Comparison of ENCODE assay signal across 17 cellular contexts in genomic region chr2:69926849-69927515, GRCh38. TPM values are rescaled to one million over a fixed set of nuclear protein-coding genes. Genes with fewer than 3 reads are reported as not detected.
DNase-seq lines count a peak whose midpoint lies in the region; ATAC-seq, FAIRE-seq and TF ChIP-seq lines count a peak whose summit lies in the region.
"Had no signal": no experiment of that assay in that cellular context is flagged by ENCODE, and none has a peak within 500 bp of the region (broad histone marks: within the 10 kb centered on the region; RNA-seq: fewer than 3 reads in every experiment).

No MANE protein-coding gene starts in this region.

- FAIRE-seq in K562 (lab: Jason Lieb, UNC) = no peak

- no peak overlapping the region for H2AFZ ChIP-seq in K562 (ENCODE audit: low read depth, low read length)

- no peaks in the 10 kb centered on the region for H3K9me1 ChIP-seq in K562 (ENCODE audit: control insufficient read depth, insufficient read depth, low read length)

- TF ChIP-seq POLR2A in K562 (conservative IDR thresholded peaks at IDR 0.05) (no peak), transverse colon (IDR thresholded peaks at IDR 0.05) (no peak)

- no peak overlapping the region for H3K9ac ChIP-seq in K562 (ENCODE audit: insufficient read depth in 1 of 2, low read depth in 2 of 2, low read length in 2 of 2)

- in situ Hi-C loops in K562 (cut with MboI) (loop anchor here (5.0 kb wide), 1 partner anchor 215 kb away; no protein-coding TSS in a partner anchor), transverse colon (cut with MboI; ENCODE audit: low pct_ligation_motif_present in 1 of 4, low pct_unique_long_range_greater_than_20kb in 1 of 4, low sequenced_read_pairs in 3 of 4) (loop anchor here in 2 of 4 donors (10.0 to 25.0 kb wide), 2 partner anchors 135 to 138 kb away; no protein-coding TSS in a partner anchor)

- peaks cover 18% of the 10 kb centered on the region; the same call in 2 of the 3 replicates for H3K79me2 ChIP-seq in K562 (ENCODE audit: control insufficient read depth, insufficient read depth, low read length)

- no peak overlapping the region for H3K4me3 ChIP-seq in AG09309 (ENCODE audit: control insufficient read depth, low read depth, low read length)
- H3K4me3 ChIP-seq in K562 = no peak overlapping the region
- H3K4me3 ChIP-seq in left lung = peak overlapping the region in 1 of 2 donors; percentile 8
- no peak overlapping the region for H3K4me3 ChIP-seq in transverse colon
- H3K4me3 ChIP-seq: thyroid gland had no signal

- TF ChIP-seq CTCF in AG09309 (IDR thresholded peaks at IDR 0.05; ENCODE audit: control insufficient read depth, insufficient read depth, low read depth, low read length, missing control alignments) (no peak), K562 (IDR thresholded peaks at IDR 0.05 in 2 of 3, conservative IDR thresholded peaks at IDR 0.05 in 1 of 3; ENCODE audit: insufficient read depth in 2 of 3, low read depth in 1 of 3, low read length in 3 of 3) (no peak), left lung (IDR thresholded peaks at IDR 0.05) (no peak), transverse colon (IDR thresholded peaks at IDR 0.05) (no peak)

- H3K27me3 ChIP-seq in K562 (ENCODE audit: control insufficient read depth in 2 of 2, insufficient read depth in 2 of 2, low read length in 2 of 2) (no peaks in the 10 kb centered on the region), left lung (no peaks in the 10 kb centered on the region), transverse colon (no peaks in the 10 kb centered on the region)
- H3K27me3 ChIP-seq: brain microvascular endothelial cell, thyroid gland had no signal

- H3K36me3 ChIP-seq in K562 (ENCODE audit: control insufficient read depth, insufficient read depth, low read length) = peaks cover 73% of the 10 kb centered on the region
- peaks cover 0 to 59% of the 10 kb centered on the region in 2 donors for H3K36me3 ChIP-seq in left lung
- peaks cover 0 to 27% (median 7%) of the 10 kb centered on the region in 4 donors for H3K36me3 ChIP-seq in transverse colon

- TF ChIP-seq EP300 in Ishikawa (IDR thresholded peaks at IDR 0.05; ENCODE audit: borderline replicate concordance) (no peak), K562 (IDR thresholded peaks at IDR 0.05; ENCODE audit: low read length) (no peak), transverse colon (IDR thresholded peaks at IDR 0.05; ENCODE audit: low read depth) (no peak)

- TF ChIP-seq RAD21 in Ishikawa (IDR thresholded peaks at IDR 0.05; ENCODE audit: low read depth) = no peak
- TF ChIP-seq RAD21 in K562 (CRISPR knock-in tag; conservative IDR thresholded peaks at IDR 0.05 in 1 of 2, IDR thresholded peaks at IDR 0.05 in 1 of 2) = no peak

- BruUV-seq in K562 (replicated peaks; lab: Mats Ljungman, UMichigan) = no TSS peak

- H3K9me3 ChIP-seq in K562 (replicated peaks; ENCODE audit: control insufficient read depth, insufficient read depth, low read depth, low read length) (no peaks in the 10 kb centered on the region), left lung (no peaks in the 10 kb centered on the region), transverse colon (no peaks in the 10 kb centered on the region)
- H3K9me3 ChIP-seq: thyroid gland had no signal

- POLR2A ChIA-PET in K562 (lab: Yijun Ruan, JAX) = interaction anchor here (0.6 kb wide), 1 partner anchor 9 kb away, joined by 4 read pairs; no protein-coding TSS in a partner anchor

- CTCF ChIA-PET in K562 (lab: Yijun Ruan, JAX; ENCODE audit: low intra/inter-chr PET ratio) = no interaction called here

- DNase-seq in AG09309 (ENCODE audit: low read depth) (peak; percentile 54), K562 (ENCODE audit: extremely low read depth in 1 of 4, low spot score in 3 of 4) (no peak), left lung (no peak), midbrain (lab: John Stamatoyannopoulos, UW) (no peak), DMS153 (lab: John Stamatoyannopoulos, UW) (no peak), transverse colon (no peak)
- DNase-seq: activated CD4-positive, alpha-beta memory T cell treated with anti-CD3 and anti-CD28 coated beads for 36 hours; brain microvascular endothelial cell; effector memory CD8-positive, alpha-beta T cell; mesendoderm; NCI-H1436 treated with DMSO at 0.1 percent for 48 hours; NCI-H510A; T1000; thyroid gland had no signal

- H4K20me1 ChIP-seq in K562 (replicated peaks; ENCODE audit: control insufficient read depth, insufficient read depth, low read length) = no peaks in the 10 kb centered on the region

- intact Hi-C loops in K562 (cut with micrococcal nuclease) (no loop called here), left lung (cut with DNase I) (no loop called here), transverse colon (cut with DNase I; ENCODE audit: low total_unique reads) (no loop called here)

- H3K27ac ChIP-seq in K562 (ENCODE audit: extremely low read depth, low read depth, low read length) = no peak overlapping the region
- peak overlapping the region in 1 of 2 donors; percentile 45 for H3K27ac ChIP-seq in left lung
- no peak overlapping the region for H3K27ac ChIP-seq in transverse colon
- H3K27ac ChIP-seq: brain microvascular endothelial cell, RWPE1, thyroid gland had no signal

- ATAC-seq in K562 (0 out of 3 replicates have a peak, but pooled peaks have one; percentile 14), left lung (peak; percentile 53), SK-N-SH treated with all-trans-retinoic acid at 6 μM for 48 hours (no peak)
- ATAC-seq: effector memory CD8-positive, alpha-beta T cell had no signal

- WGBS in K562 (ENCODE audit: insufficient coverage, low coverage, missing lambda C conversion rate) = 60% methylated on average over 3 of the region's 3 CpGs
- 65 to 100% methylated on average over 2 to 3 of the region's 3 CpGs for WGBS in transverse colon (ENCODE audit: low coverage in 1 of 2), 2 donors

- H3K4me2 ChIP-seq in K562 (ENCODE audit: insufficient read depth, low read length) = no peak overlapping the region

- H3K4me1 ChIP-seq in K562 (replicated peaks in 1 of 2; ENCODE audit: control insufficient read depth in 2 of 2, insufficient read depth in 2 of 2, low read length in 2 of 2) (peaks cover under 1 to 4% of the 10 kb centered on the region in 2 experiments; a peak in 1 of 5 replicates), left lung (peaks cover 0 to 94% of the 10 kb centered on the region in 2 donors), transverse colon (peaks cover 0 to 3% (median 0%) of the 10 kb centered on the region in 4 donors)
- H3K4me1 ChIP-seq: thyroid gland had no signal

RNA-seq across cellular contexts. Expression of gene MXD1, which starts 12.1 kb away (rescaled TPM):
- 26.7 and 49.0 TPM in 2 replicates for total RNA-seq in K562 (2011; cell fraction: chromatin; rRNA removed; ENCODE audit: low replicate concordance)
- 16.5 and 18.2 TPM in 2 replicates for total RNA-seq in K562 (2011; cell fraction: nucleolus; rRNA removed)
- 38.7 and 66.3 TPM in 2 replicates for total RNA-seq in K562 (2011; cell fraction: nucleoplasm; rRNA removed)
- total RNA-seq in K562 (2014; rRNA removed) (7.6 and 7.9 TPM in 2 replicates), K562 (2014; rRNA removed; fragmentation: Illumina TruSeq; extraction: Trizol) (8.3 and 9.1 TPM in 2 replicates), K562 (2015; rRNA removed; fragmentation: Illumina TruSeq; extraction: Trizol) (6.7 and 7.1 TPM in 2 replicates), K562 (2021) (13.4 and 19.8 TPM in 2 replicates), left lung (10 to 100 TPM; 26.3 to 82.4 TPM), transverse colon (100 to 1,000 TPM in 2 of 4 donors, 10 to 100 TPM in 2; 11.7 to 154 (median 113) TPM)
- polyA plus RNA-seq in K562 (2011; rRNA removed) (26.7 and 35.9 TPM in 2 replicates), K562 (2014; fragmentation: Illumina TruSeq; extraction: Trizol) (11.5 and 13.0 TPM in 2 replicates), K562 (2014; fragmentation: Nextera tagmentation; extraction: Ambion mirVana) (10 to 100 TPM in 1 of 2 experiments, 1 to 10 TPM in 1; 9.0 to 11.0 TPM), K562 (2014; rRNA removed) (13.2 and 15.6 TPM in 2 replicates)
- polyA plus RNA-seq in K562 (2011; cell fraction: cytosol; rRNA removed) = 10.5 and 14.7 TPM in 2 replicates
- polyA plus RNA-seq in K562 (2011; cell fraction: nucleus; rRNA removed) = 49.2 and 59.8 TPM in 2 replicates
- 8.5 and 11.4 TPM in 2 replicates for polyA plus RNA-seq in K562 (2012)
- 18.7 and 32.2 TPM in 2 replicates for polyA minus RNA-seq in K562 (2011; rRNA and poly(A)+ RNA removed)
- 7.8 and 13.7 TPM in 2 replicates for polyA minus RNA-seq in K562 (2011; cell fraction: cytosol; rRNA and poly(A)+ RNA removed)
- 24.8 and 26.5 TPM in 2 replicates for polyA minus RNA-seq in K562 (2011; cell fraction: nucleus; rRNA and poly(A)+ RNA removed)

RNA-seq across cellular contexts. Expression of gene SNRNP27, which starts 33.2 kb away (rescaled TPM):
- total RNA-seq in K562 (2011; cell fraction: chromatin; rRNA removed; ENCODE audit: low replicate concordance) = 13.8 and 44.5 TPM in 2 replicates
- total RNA-seq in K562 (2011; cell fraction: nucleolus; rRNA removed) = 11.0 and 12.1 TPM in 2 replicates
- total RNA-seq in K562 (2011; cell fraction: nucleoplasm; rRNA removed) = 18.8 and 21.3 TPM in 2 replicates
- total RNA-seq in K562 (2014; rRNA removed) (56.9 and 74.2 TPM in 2 replicates), K562 (2014; rRNA removed; fragmentation: Illumina TruSeq; extraction: Trizol) (58.7 and 59.8 TPM in 2 replicates), K562 (2015; rRNA removed; fragmentation: Illumina TruSeq; extraction: Trizol) (65.4 and 70.8 TPM in 2 replicates), K562 (2021) (61.0 and 61.5 TPM in 2 replicates), left lung (10 to 100 TPM; 37.1 to 39.1 TPM), transverse colon (10 to 100 TPM in 3 of 4 donors, 1 to 10 TPM in 1; 2.4 to 75.4 (median 63.6) TPM)
- polyA plus RNA-seq in K562 (2011; rRNA removed) (38.3 and 65.7 TPM in 2 replicates), K562 (2014; fragmentation: Illumina TruSeq; extraction: Trizol) (88.9 and 93.4 TPM in 2 replicates), K562 (2014; fragmentation: Nextera tagmentation; extraction: Ambion mirVana) (10 to 100 TPM; 29.2 to 33.7 TPM), K562 (2014; rRNA removed) (72.7 and 102 TPM in 2 replicates)
- polyA plus RNA-seq in K562 (2011; cell fraction: cytosol; rRNA removed) = 15.3 and 17.6 TPM in 2 replicates
- 12.4 and 13.8 TPM in 2 replicates for polyA plus RNA-seq in K562 (2011; cell fraction: nucleus; rRNA removed)
- 36.3 and 42.8 TPM in 2 replicates for polyA plus RNA-seq in K562 (2012)
- polyA minus RNA-seq in K562 (2011; rRNA and poly(A)+ RNA removed) = 16.0 and 24.7 TPM in 2 replicates
- polyA minus RNA-seq in K562 (2011; cell fraction: cytosol; rRNA and poly(A)+ RNA removed) = 13.7 and 15.2 TPM in 2 replicates
- polyA minus RNA-seq in K562 (2011; cell fraction: nucleus; rRNA and poly(A)+ RNA removed) = 9.3 and 13.1 TPM in 2 replicates

RNA-seq across cellular contexts. Expression of gene ASPRV1, which starts 34.4 kb away (rescaled TPM):
- 1.2 and 2.8 TPM in 2 replicates for total RNA-seq in K562 (2011; cell fraction: chromatin; rRNA removed; ENCODE audit: low replicate concordance)
- 1.6 and 2.0 TPM in 2 replicates for total RNA-seq in K562 (2011; cell fraction: nucleolus; rRNA removed)
- 1.2 and 1.5 TPM in 2 replicates for total RNA-seq in K562 (2011; cell fraction: nucleoplasm; rRNA removed)
- total RNA-seq in K562 (2014; rRNA removed) = 0.36 and 0.57 TPM in 2 replicates
- 0.33 and 0.45 TPM in 2 replicates for total RNA-seq in K562 (2014; rRNA removed; fragmentation: Illumina TruSeq; extraction: Trizol)
- 0.58 and 0.64 TPM in 2 replicates for total RNA-seq in K562 (2015; rRNA removed; fragmentation: Illumina TruSeq; extraction: Trizol)
- total RNA-seq in K562 (2021) = 0.58 and 0.60 TPM in 2 replicates
- 0.55 and 0.72 TPM in 2 replicates for polyA plus RNA-seq in K562 (2011; rRNA removed)
- polyA plus RNA-seq in K562 (2011; cell fraction: cytosol; rRNA removed) = 0.43 and 0.48 TPM in 2 replicates
- 0.63 TPM in 2 replicates for polyA plus RNA-seq in K562 (2011; cell fraction: nucleus; rRNA removed)
- polyA plus RNA-seq in K562 (2012) = 0.62 and 0.97 TPM in 2 replicates
- polyA plus RNA-seq in K562 (2014; fragmentation: Illumina TruSeq; extraction: Trizol) = 0.45 and 0.60 TPM in 2 replicates
- polyA plus RNA-seq in K562 (2014; fragmentation: Nextera tagmentation; extraction: Ambion mirVana) = under 1 TPM in 1 of 2 experiments, not detected in 1; 0.17 TPM
- 0.49 and 0.71 TPM in 2 replicates for polyA plus RNA-seq in K562 (2014; rRNA removed)
- polyA minus RNA-seq in K562 (2011; rRNA and poly(A)+ RNA removed) = 0.42 and 0.81 TPM in 2 replicates
- polyA minus RNA-seq in K562 (2011; cell fraction: cytosol; rRNA and poly(A)+ RNA removed) = not detected in 2 replicates
- polyA minus RNA-seq in K562 (2011; cell fraction: nucleus; rRNA and poly(A)+ RNA removed) = 0.22 and 0.27 TPM in 2 replicates
- 1 to 10 TPM in 1 of 2 donors, under 1 TPM in 1; 0.73 to 1.2 TPM for total RNA-seq in left lung
- total RNA-seq in transverse colon = 1 to 10 TPM in 1 of 4 donors, under 1 TPM in 1, not detected in 2; 0.95 to 1.2 TPM
